Comparison of ENCODE assay signal across 9 cellular contexts in genomic region chr9:34381323-34381722, GRCh38. TPM values are rescaled to one million over a fixed set of nuclear protein-coding genes. Genes with fewer than 3 reads are reported as not detected.
DNase-seq lines count a peak whose midpoint lies in the region; ATAC-seq, FAIRE-seq and TF ChIP-seq lines count a peak whose summit lies in the region.
"Had no signal": no experiment of that assay in that cellular context is flagged by ENCODE, and none has a peak within 500 bp of the region (broad histone marks: within the 10 kb centered on the region; RNA-seq: fewer than 3 reads in every experiment).

No MANE protein-coding gene starts in this region.

- H3K27me3 ChIP-seq in OCI-LY1 (ENCODE audit: insufficient read depth, low read length) (no peaks in the 10 kb centered on the region), ovary (no peaks in the 10 kb centered on the region)

- H3K4me3 ChIP-seq in OCI-LY1 (ENCODE audit: low read depth, low read length, poor library complexity, severe bottlenecking) (peak overlapping the region; percentile 62), ovary (peak overlapping the region; percentile 44)

- H3K36me3 ChIP-seq in OCI-LY1 (ENCODE audit: insufficient read depth, low read length) = no peaks in the 10 kb centered on the region
- no peaks in the 10 kb centered on the region for H3K36me3 ChIP-seq in ovary

- H3K9me3 ChIP-seq in OCI-LY1 (ENCODE audit: low read length) (no peaks in the 10 kb centered on the region), ovary (no peaks in the 10 kb centered on the region)

- no peak for FAIRE-seq in frontal cortex (lab: Jason Lieb, UNC)
- FAIRE-seq: endometrium had no signal

- H3K9ac ChIP-seq in OCI-LY1 (ENCODE audit: low read length) = no peak overlapping the region; the same call in 1 of the 2 replicates

- H2AFZ ChIP-seq in OCI-LY1 (ENCODE audit: low read length) = no peak overlapping the region

- no peaks in the 10 kb centered on the region for H3K9me2 ChIP-seq in OCI-LY1 (ENCODE audit: low read depth, low read length)

- intact Hi-C loops in ovary (cut with DNase I) = no loop called here

- H3F3A ChIP-seq in OCI-LY1 (ENCODE audit: insufficient read depth, low read length) = no peaks in the 10 kb centered on the region

- H3K27ac ChIP-seq in OCI-LY1 (ENCODE audit: low read depth, low read length, poor library complexity, severe bottlenecking) (no peak overlapping the region), ovary (no peak overlapping the region)

- H3K4me2 ChIP-seq in OCI-LY1 (ENCODE audit: low read length) = peak overlapping the region; percentile 74

- H4K20me1 ChIP-seq in OCI-LY1 (ENCODE audit: insufficient read depth, low read length) = no peaks in the 10 kb centered on the region

- no peak for TF ChIP-seq EP300 in ovary (IDR thresholded peaks at IDR 0.05)

- no peak for ATAC-seq in HG03469 (IDR thresholded peaks at IDR 0.05; ENCODE audit: unreplicated experiment)

- peak; percentile 34 for DNase-seq in DMS79 treated with DMSO at 0.1 percent for 48 hours (lab: John Stamatoyannopoulos, UW)
- DNase-seq in frontal cortex (ENCODE audit: low spot score in 2 of 2) = peak; percentile 15 to 36
- peak in 1 of 5 donors; percentile 32 for DNase-seq in ovary
- DNase-seq in NCI-H2196 (lab: John Stamatoyannopoulos, UW; ENCODE audit: unreplicated experiment) = no peak
- no peak for DNase-seq in inferior parietal cortex (ENCODE audit: extremely low spot score)
- no peak for DNase-seq in stimulated activated CD4-positive, alpha-beta T cell treated with anti-CD3 and anti-CD28 coated beads, Interleukin-1b, Interleukin-23, amount 100 ng/mL, for 48 hours

- TF ChIP-seq POLR2A in ovary (IDR thresholded peaks at IDR 0.05) = no peak

- H3K79me2 ChIP-seq in OCI-LY1 (ENCODE audit: insufficient read depth, low read length) = no peaks in the 10 kb centered on the region

- peaks cover 21% of the 10 kb centered on the region for H3K4me1 ChIP-seq in OCI-LY1 (ENCODE audit: insufficient read depth, low read length, severe bottlenecking)
- H3K4me1 ChIP-seq in ovary (ENCODE audit: insufficient read depth) = peaks cover 14% of the 10 kb centered on the region

- TF ChIP-seq CTCF in OCI-LY1 (IDR thresholded peaks at IDR 0.05; ENCODE audit: low read length) = no peak
- no peak for TF ChIP-seq CTCF in ovary (IDR thresholded peaks at IDR 0.05)

- WGBS in ovary, 3 donors = 53 to 61% (median 56%) methylated on average over 17 of the region's 17 CpGs

RNA-seq across cellular contexts. Expression of gene MYORG, which starts 4.6 kb away (rescaled TPM):
- 2.4 TPM for total RNA-seq in frontal cortex
- total RNA-seq in ovary = 1 to 10 TPM in 5 of 7 donors, under 1 TPM in 2; 0.60 to 2.3 (median 1.2) TPM
- polyA plus RNA-seq in ovary = 1 to 10 TPM in 1 of 2 donors, under 1 TPM in 1; 0.77 to 7.8 TPM

RNA-seq across cellular contexts. Expression of gene NUDT2, which starts 52.0 kb away (rescaled TPM):
- 15.5 TPM for total RNA-seq in frontal cortex
- total RNA-seq in ovary = 10 to 100 TPM; 14.8 to 41.4 (median 24.8) TPM
- polyA plus RNA-seq in ovary = 10 to 100 TPM; 59.3 to 61.4 TPM

RNA-seq across cellular contexts. Expression of gene KIF24, which starts 52.3 kb away (rescaled TPM):
- total RNA-seq in frontal cortex (1.2 TPM), ovary (1 to 10 TPM in 3 of 7 donors, under 1 TPM in 4; 0.53 to 3.2 (median 1.00) TPM)
- polyA plus RNA-seq in ovary = 1 to 10 TPM in 1 of 2 donors, under 1 TPM in 1; 0.47 to 1.1 TPM

Comparison
In these comparisons a context has a peak if more than half of its experiments do, and no peak if none do; other contexts are left out.
1. DNase-seq: peak in DMS79 treated with DMSO at 0.1 percent for 48 hours (single experiment) and frontal cortex (2 of 2); none in NCI-H2196 (single experiment), inferior parietal cortex (single experiment) and stimulated activated CD4-positive, alpha-beta T cell treated with anti-CD3 and anti-CD28 coated beads, Interleukin-1b, Interleukin-23, amount 100 ng/mL, for 48 hours (single experiment).